Comparison of ENCODE assay signal across 8 cellular contexts in genomic region chr19:35901055-35901644, GRCh38. TPM values are rescaled to one million over a fixed set of nuclear protein-coding genes. Genes with fewer than 3 reads are reported as not detected.
DNase-seq lines count a peak whose midpoint lies in the region; ATAC-seq and TF ChIP-seq lines count a peak whose summit lies in the region.

No MANE protein-coding gene starts in this region.

- H3F3A ChIP-seq in OCI-LY1 (ENCODE audit: insufficient read depth, low read length), result no peaks in the 10 kb centered on the region

- no peaks in the 10 kb centered on the region for H3K9me3 ChIP-seq in OCI-LY1 (ENCODE audit: low read length)
- H3K9me3 ChIP-seq in ectodermal cell (ENCODE audit: control insufficient read depth, low read length), result no peaks in the 10 kb centered on the region
- no peaks in the 10 kb centered on the region for H3K9me3 ChIP-seq in neuronal stem cell (replicated peaks in 1 of 2; ENCODE audit: control insufficient read depth in 2 of 2, insufficient read depth in 1 of 2, low read depth in 1 of 2, low read length in 2 of 2)

- H2BK12ac ChIP-seq in neuronal stem cell (ENCODE audit: low read length), result no peak overlapping the region

- no peak overlapping the region for H4K8ac ChIP-seq in neuronal stem cell (ENCODE audit: low read depth, low read length)

- no peak overlapping the region for H3K14ac ChIP-seq in neuronal stem cell (ENCODE audit: low read length)

- peak overlapping the region; percentile 90 for H3K27ac ChIP-seq in OCI-LY1 (ENCODE audit: low read depth, low read length, poor library complexity, severe bottlenecking)
- H3K27ac ChIP-seq in ectodermal cell (ENCODE audit: insufficient read depth, low read depth, low read length, poor library complexity, severe bottlenecking), result no peak overlapping the region
- no peak overlapping the region for H3K27ac ChIP-seq in neuronal stem cell (replicated peaks; ENCODE audit: low read length)

- peak overlapping the region; percentile 76 for H3K4me3 ChIP-seq in OCI-LY1 (ENCODE audit: low read depth, low read length, poor library complexity, severe bottlenecking)
- peak overlapping the region; percentile 87 for H3K4me3 ChIP-seq in ectodermal cell (ENCODE audit: insufficient read depth, low read depth, low read length)
- H3K4me3 ChIP-seq in neuronal stem cell (ENCODE audit: low read length in 2 of 2), result peak overlapping the region in 1 of 2 donors; percentile 93

- H3K27me3 ChIP-seq in OCI-LY1 (ENCODE audit: insufficient read depth, low read length), result no peaks in the 10 kb centered on the region
- H3K27me3 ChIP-seq in ectodermal cell (ENCODE audit: control insufficient read depth, insufficient read depth, low read length, poor library complexity, severe bottlenecking), result peaks cover 29% of the 10 kb centered on the region
- H3K27me3 ChIP-seq in neuronal stem cell (ENCODE audit: control insufficient read depth in 3 of 3, insufficient read depth in 3 of 3, low read depth in 1 of 3, low read length in 3 of 3), result peaks cover 0 to 40% (median 12%) of the 10 kb centered on the region in 3 experiments

- no peak for TF ChIP-seq CTCF in OCI-LY1 (IDR thresholded peaks at IDR 0.05; ENCODE audit: low read length)

- H2AFZ ChIP-seq in OCI-LY1 (ENCODE audit: low read length) (no peak overlapping the region), neuronal stem cell (ENCODE audit: low read length) (peak overlapping the region; percentile 98)

- H2AK5ac ChIP-seq in neuronal stem cell (ENCODE audit: low read depth, low read length), result no peak overlapping the region

- H3K23ac ChIP-seq in neuronal stem cell (ENCODE audit: low read depth, low read length, poor library complexity), result no peak overlapping the region

- H2BK5ac ChIP-seq in neuronal stem cell (ENCODE audit: low read length), result no peak overlapping the region

- no peaks in the 10 kb centered on the region for H4K20me1 ChIP-seq in OCI-LY1 (ENCODE audit: insufficient read depth, low read length)

- H2BK15ac ChIP-seq in neuronal stem cell (ENCODE audit: low read length), result no peak overlapping the region

- no peak overlapping the region for H2BK120ac ChIP-seq in neuronal stem cell (ENCODE audit: low read depth, low read length)

- peak overlapping the region; percentile 92; the same call in 1 of the 2 replicates for H3K4me2 ChIP-seq in OCI-LY1 (ENCODE audit: low read length)
- H3K4me2 ChIP-seq in neuronal stem cell (ENCODE audit: insufficient read depth, low read length, poor library complexity, severe bottlenecking), result peak overlapping the region; percentile 33

- peak; percentile 67 for DNase-seq in Daoy (ENCODE audit: low read depth)
- no peak for DNase-seq in neuronal stem cell (ENCODE audit: low spot score)
- DNase-seq in DMS53 (lab: John Stamatoyannopoulos, UW), result no peak
- DNase-seq in DMS114 treated with DMSO at 0.1 percent for 48 hours (lab: John Stamatoyannopoulos, UW; ENCODE audit: unreplicated experiment), result no peak

- no peaks in the 10 kb centered on the region for H3K9me2 ChIP-seq in OCI-LY1 (ENCODE audit: low read depth, low read length)

- H4K91ac ChIP-seq in neuronal stem cell (ENCODE audit: low read depth, low read length, poor library complexity), result no peak overlapping the region

- H3K36me3 ChIP-seq in OCI-LY1 (ENCODE audit: insufficient read depth, low read length) (peaks cover 25% of the 10 kb centered on the region), ectodermal cell (ENCODE audit: control insufficient read depth, insufficient read depth, low read length) (peaks cover 4% of the 10 kb centered on the region), neuronal stem cell (replicated peaks in 1 of 2; ENCODE audit: control insufficient read depth in 2 of 2, insufficient read depth in 2 of 2, low read length in 2 of 2) (peaks cover 10 to 16% of the 10 kb centered on the region in 2 donors)

- ATAC-seq in HG03025 (IDR thresholded peaks at IDR 0.05; ENCODE audit: low FRiP score, unreplicated experiment) (no peak), GM21786 (IDR thresholded peaks at IDR 0.05; ENCODE audit: unreplicated experiment) (no peak)

- peaks cover 7% of the 10 kb centered on the region for H3K79me1 ChIP-seq in neuronal stem cell (ENCODE audit: low read depth, low read length)

- WGBS in ectodermal cell, 2 experiments, result 78 to 79% methylated on average over 2 of the region's 2 CpGs
- no CpG with 5 or more reads among the region's 2 CpGs for WGBS in neuronal stem cell (ENCODE audit: extremely low coverage in 2 of 2, insufficient read length in 2 of 2, insufficient replicate concordance in 1 of 2), 2 donors

- peak overlapping the region; percentile 38 for H3K18ac ChIP-seq in neuronal stem cell (ENCODE audit: low read length)

- H3K79me2 ChIP-seq in OCI-LY1 (ENCODE audit: insufficient read depth, low read length), result 0 out of 2 replicates have a peak, but pooled peaks cover 3% of the 10 kb centered on the region

- H3K4ac ChIP-seq in neuronal stem cell (ENCODE audit: low read length), result no peak overlapping the region

- H3K4me1 ChIP-seq in OCI-LY1 (ENCODE audit: insufficient read depth, low read length, severe bottlenecking), result peaks cover 39% of the 10 kb centered on the region
- H3K4me1 ChIP-seq in ectodermal cell (ENCODE audit: control insufficient read depth, insufficient read depth, low read length), result peaks cover 4% of the 10 kb centered on the region
- H3K4me1 ChIP-seq in neuronal stem cell (ENCODE audit: control insufficient read depth in 2 of 2, insufficient read depth in 1 of 2, low read depth in 1 of 2, low read length in 2 of 2), result peaks cover 6 to 13% of the 10 kb centered on the region in 2 donors

- no peak overlapping the region; the same call in 1 of the 2 replicates for H3K9ac ChIP-seq in OCI-LY1 (ENCODE audit: low read length)
- H3K9ac ChIP-seq in neuronal stem cell (ENCODE audit: low read depth, low read length, poor library complexity), result no peak overlapping the region

RNA-seq across cellular contexts. Expression of gene NFKBID, which starts 0.8 kb away (rescaled TPM):
- total RNA-seq in Daoy (2014; rRNA removed; shearing (Covaris generic)), result 8.5 and 33.9 TPM in 2 replicates
- 6.9 TPM for polyA plus RNA-seq in ectodermal cell (2013, experiment 1 of 4)
- 8.1 TPM for polyA plus RNA-seq in ectodermal cell (2013, experiment 2 of 4)
- polyA plus RNA-seq in ectodermal cell (2013, experiment 3 of 4), result 5.7 TPM
- 10.5 TPM for polyA plus RNA-seq in ectodermal cell (2013, experiment 4 of 4)
- polyA plus RNA-seq in neuronal stem cell (2013, experiment 1 of 2), result 4.8 TPM
- 4.7 TPM for polyA plus RNA-seq in neuronal stem cell (2013, experiment 2 of 2)

RNA-seq across cellular contexts. Expression of gene HCST, which starts 1.2 kb away (rescaled TPM):
- not detected in 2 replicates for total RNA-seq in Daoy (2014; rRNA removed; shearing (Covaris generic))
- not detected for polyA plus RNA-seq in ectodermal cell (2013, experiment 1 of 4)
- polyA plus RNA-seq in ectodermal cell (2013, experiment 2 of 4), result not detected
- not detected for polyA plus RNA-seq in ectodermal cell (2013, experiment 3 of 4)
- not detected for polyA plus RNA-seq in ectodermal cell (2013, experiment 4 of 4)
- polyA plus RNA-seq in neuronal stem cell (2013, experiment 1 of 2), result 0.32 TPM
- polyA plus RNA-seq in neuronal stem cell (2013, experiment 2 of 2), result 0.39 TPM

RNA-seq across cellular contexts. Expression of gene TYROBP, which starts 6.9 kb away (rescaled TPM):
- total RNA-seq in Daoy (2014; rRNA removed; shearing (Covaris generic)), result not detected in 2 replicates
- not detected for polyA plus RNA-seq in ectodermal cell (2013, experiment 1 of 4)
- not detected for polyA plus RNA-seq in ectodermal cell (2013, experiment 2 of 4)
- not detected for polyA plus RNA-seq in ectodermal cell (2013, experiment 3 of 4)
- polyA plus RNA-seq in ectodermal cell (2013, experiment 4 of 4), result not detected
- polyA plus RNA-seq in neuronal stem cell (2013, experiment 1 of 2), result not detected
- polyA plus RNA-seq in neuronal stem cell (2013, experiment 2 of 2), result not detected

RNA-seq across cellular contexts. Expression of gene APLP1, which starts 32.8 kb away (rescaled TPM):
- total RNA-seq in Daoy (2014; rRNA removed; shearing (Covaris generic)), result 2.5 and 6.5 TPM in 2 replicates
- polyA plus RNA-seq in ectodermal cell (2013, experiment 1 of 4), result 259 TPM
- 250 TPM for polyA plus RNA-seq in ectodermal cell (2013, experiment 2 of 4)
- 227 TPM for polyA plus RNA-seq in ectodermal cell (2013, experiment 3 of 4)
- 275 TPM for polyA plus RNA-seq in ectodermal cell (2013, experiment 4 of 4)
- polyA plus RNA-seq in neuronal stem cell (2013, experiment 1 of 2), result 299 TPM
- polyA plus RNA-seq in neuronal stem cell (2013, experiment 2 of 2), result 297 TPM

RNA-seq across cellular contexts. Expression of gene LRFN3, which starts 35.0 kb away (rescaled TPM):
- 1.2 and 1.4 TPM in 2 replicates for total RNA-seq in Daoy (2014; rRNA removed; shearing (Covaris generic))
- 28.0 TPM for polyA plus RNA-seq in ectodermal cell (2013, experiment 1 of 4)
- 33.3 TPM for polyA plus RNA-seq in ectodermal cell (2013, experiment 2 of 4)
- 34.4 TPM for polyA plus RNA-seq in ectodermal cell (2013, experiment 3 of 4)
- 32.7 TPM for polyA plus RNA-seq in ectodermal cell (2013, experiment 4 of 4)
- polyA plus RNA-seq in neuronal stem cell (2013, experiment 1 of 2), result 21.3 TPM
- 19.6 TPM for polyA plus RNA-seq in neuronal stem cell (2013, experiment 2 of 2)
